In the genomic region with DNA sequence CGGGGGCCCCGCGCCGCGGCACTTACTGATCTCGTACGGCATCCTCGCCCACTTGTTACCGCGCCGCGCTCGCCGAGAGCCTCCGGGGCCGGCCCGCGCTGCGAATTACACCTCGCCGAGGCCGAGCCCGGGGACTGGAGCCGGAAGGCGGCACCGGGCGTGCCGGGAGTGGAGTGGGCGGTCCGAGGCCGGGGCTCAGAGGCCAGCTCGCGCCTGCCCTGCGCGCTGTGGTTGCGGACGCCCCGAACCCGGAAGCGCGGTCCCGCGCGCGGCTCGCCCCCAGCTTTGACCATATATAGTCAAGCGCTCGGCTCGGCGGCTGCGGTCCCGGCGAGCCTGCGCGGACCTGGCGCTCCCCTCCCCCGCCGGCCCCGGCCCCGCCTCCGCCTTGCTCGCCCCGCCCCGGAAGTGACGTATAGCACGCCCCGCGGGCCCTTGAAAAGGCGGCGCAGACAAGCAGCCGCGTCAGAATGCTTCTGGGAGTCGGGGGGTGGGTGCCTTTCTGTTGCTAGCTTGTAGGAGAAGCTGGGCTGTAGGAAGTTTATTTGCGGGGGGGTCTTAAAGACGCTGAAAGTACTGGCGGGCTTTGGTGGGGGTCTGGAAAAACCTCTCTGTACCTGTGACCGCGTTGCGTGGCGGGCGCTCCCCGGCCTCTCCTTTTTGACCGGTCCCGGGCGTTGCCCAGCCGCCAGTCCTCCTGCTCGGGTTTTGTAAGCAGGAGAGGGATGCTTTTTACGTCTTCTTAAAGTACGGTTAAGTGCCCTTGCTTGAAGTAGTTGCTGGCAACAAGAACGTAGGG, we compare ENCODE assay signal across 1 cellular context.
TF ChIP-seq lines count a peak whose summit lies in the region.

A gene with protein sequence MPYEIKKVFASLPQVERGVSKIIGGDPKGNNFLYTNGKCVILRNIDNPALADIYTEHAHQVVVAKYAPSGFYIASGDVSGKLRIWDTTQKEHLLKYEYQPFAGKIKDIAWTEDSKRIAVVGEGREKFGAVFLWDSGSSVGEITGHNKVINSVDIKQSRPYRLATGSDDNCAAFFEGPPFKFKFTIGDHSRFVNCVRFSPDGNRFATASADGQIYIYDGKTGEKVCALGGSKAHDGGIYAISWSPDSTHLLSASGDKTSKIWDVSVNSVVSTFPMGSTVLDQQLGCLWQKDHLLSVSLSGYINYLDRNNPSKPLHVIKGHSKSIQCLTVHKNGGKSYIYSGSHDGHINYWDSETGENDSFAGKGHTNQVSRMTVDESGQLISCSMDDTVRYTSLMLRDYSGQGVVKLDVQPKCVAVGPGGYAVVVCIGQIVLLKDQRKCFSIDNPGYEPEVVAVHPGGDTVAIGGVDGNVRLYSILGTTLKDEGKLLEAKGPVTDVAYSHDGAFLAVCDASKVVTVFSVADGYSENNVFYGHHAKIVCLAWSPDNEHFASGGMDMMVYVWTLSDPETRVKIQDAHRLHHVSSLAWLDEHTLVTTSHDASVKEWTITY (minus strand): TSS at position 175 of the 799 bp plus-strand sequence. CDS start 133 bp downstream, at position 42.

TF ChIP-seq in K562, 482 proteins besides CTCF, POLR2A, EP300 and RAD21 (continued from another document and continues in another):
- TF ChIP-seq ZBTB26 (CRISPR knock-in tag; IDR thresholded peaks at IDR 0.05) (peak; percentile 92), TAF9B (IDR thresholded peaks at IDR 0.05; ENCODE audit: partially characterized antibody) (no peak), KAT7 (CRISPR knock-in tag; IDR thresholded peaks at IDR 0.05; ENCODE audit: borderline replicate concordance) (no peak), BRCA1 (IDR thresholded peaks at IDR 0.05) (no peak), BRCA1 (CRISPR knock-in tag; IDR thresholded peaks at IDR 0.05) (no peak), ZBTB7A (IDR thresholded peaks at IDR 0.05; ENCODE audit: borderline replicate concordance, control insufficient read depth, low read depth, low read length) (peak; percentile 82), FOXA1 (IDR thresholded peaks at IDR 0.05; ENCODE audit: borderline replicate concordance) (no peak), OTX1 (CRISPR knock-in tag; IDR thresholded peaks at IDR 0.05) (0 out of 2 replicates have a peak, but pooled peaks have one; percentile 35), ZBTB8A (IDR thresholded peaks at IDR 0.05; ENCODE audit: partially characterized antibody) (no peak), ZNF740 (CRISPR knock-in tag; IDR thresholded peaks at IDR 0.05) (no peak; the same call in 1 of the 2 replicates), ZNF740 (tag; IDR thresholded peaks at IDR 0.05) (peak in 1 of 2 experiments; percentile 19; a peak in 1 of 4 replicates), THRA (IDR thresholded peaks at IDR 0.05) (no peak), MECOM (CRISPR knock-in tag; IDR thresholded peaks at IDR 0.05) (no peak), CBX5 (IDR thresholded peaks at IDR 0.05; ENCODE audit: borderline replicate concordance, low read depth) (no peak), SRSF7 (optimal IDR thresholded peaks at IDR 0.05; ENCODE audit: low read depth, low read length) (no peak), ZNF143 (CRISPR knock-in tag; IDR thresholded peaks at IDR 0.05) (no peak), ZNF184 (CRISPR knock-in tag; IDR thresholded peaks at IDR 0.05) (no peak), ZNF263 (CRISPR knock-in tag; IDR thresholded peaks at IDR 0.05; ENCODE audit: borderline replicate concordance) (no peak), TEAD4 (IDR thresholded peaks at IDR 0.05; ENCODE audit: low read length) (no peak), TEAD4 (CRISPR knock-in tag; IDR thresholded peaks at IDR 0.05; ENCODE audit: borderline replicate concordance) (no peak), SLC30A9 (CRISPR knock-in tag; IDR thresholded peaks at IDR 0.05) (no peak), SAFB2 (IDR thresholded peaks at IDR 0.05; ENCODE audit: borderline replicate concordance, low read depth, low read length, severe bottlenecking) (no peak), FOXM1 (IDR thresholded peaks at IDR 0.05; ENCODE audit: low read depth) (0 out of 2 replicates have a peak, but pooled peaks have one; percentile 33), FOXM1 (CRISPR knock-in tag; IDR thresholded peaks at IDR 0.05; ENCODE audit: low read depth) (no peak), USF2 (CRISPR knock-in tag; IDR thresholded peaks at IDR 0.05) (no peak), KHSRP (IDR thresholded peaks at IDR 0.05) (no peak), KLF16 (IDR thresholded peaks at IDR 0.05) (no peak), TSC22D4 (tag; IDR thresholded peaks at IDR 0.05) (no peak), ZNF232 (CRISPR knock-in tag; IDR thresholded peaks at IDR 0.05) (no peak), ZNF133 (CRISPR knock-in tag; IDR thresholded peaks at IDR 0.05) (no peak), ZC3H4 (CRISPR knock-in tag; IDR thresholded peaks at IDR 0.05; ENCODE audit: borderline replicate concordance) (0 out of 2 replicates have a peak, but pooled peaks have one; percentile 85), NCOA2 (IDR thresholded peaks at IDR 0.05; ENCODE audit: partially characterized antibody in 2 of 2) (no peak), PATZ1 (CRISPR knock-in tag; IDR thresholded peaks at IDR 0.05; ENCODE audit: borderline replicate concordance) (no peak), HNRNPLL (IDR thresholded peaks at IDR 0.05; ENCODE audit: low read depth, low read length, poor library complexity, severe bottlenecking) (peak; percentile 41), MNT (conservative IDR thresholded peaks at IDR 0.05) (peak; percentile 38 to 56; a peak in 2 of 4 replicates), ZNF174 (CRISPR knock-in tag; IDR thresholded peaks at IDR 0.05) (no peak), CBX1 (IDR thresholded peaks at IDR 0.05; ENCODE audit: low read depth) (peak; percentile 91)
- TF ChIP-seq, protein P1, sequence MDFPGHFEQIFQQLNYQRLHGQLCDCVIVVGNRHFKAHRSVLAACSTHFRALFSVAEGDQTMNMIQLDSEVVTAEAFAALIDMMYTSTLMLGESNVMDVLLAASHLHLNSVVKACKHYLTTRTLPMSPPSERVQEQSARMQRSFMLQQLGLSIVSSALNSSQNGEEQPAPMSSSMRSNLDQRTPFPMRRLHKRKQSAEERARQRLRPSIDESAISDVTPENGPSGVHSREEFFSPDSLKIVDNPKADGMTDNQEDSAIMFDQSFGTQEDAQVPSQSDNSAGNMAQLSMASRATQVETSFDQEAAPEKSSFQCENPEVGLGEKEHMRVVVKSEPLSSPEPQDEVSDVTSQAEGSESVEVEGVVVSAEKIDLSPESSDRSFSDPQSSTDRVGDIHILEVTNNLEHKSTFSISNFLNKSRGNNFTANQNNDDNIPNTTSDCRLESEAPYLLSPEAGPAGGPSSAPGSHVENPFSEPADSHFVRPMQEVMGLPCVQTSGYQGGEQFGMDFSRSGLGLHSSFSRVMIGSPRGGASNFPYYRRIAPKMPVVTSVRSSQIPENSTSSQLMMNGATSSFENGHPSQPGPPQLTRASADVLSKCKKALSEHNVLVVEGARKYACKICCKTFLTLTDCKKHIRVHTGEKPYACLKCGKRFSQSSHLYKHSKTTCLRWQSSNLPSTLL (IDR thresholded peaks at IDR 0.05) = peak; percentile 33; the same call in 1 of the 2 replicates
- TF ChIP-seq, protein P2, sequence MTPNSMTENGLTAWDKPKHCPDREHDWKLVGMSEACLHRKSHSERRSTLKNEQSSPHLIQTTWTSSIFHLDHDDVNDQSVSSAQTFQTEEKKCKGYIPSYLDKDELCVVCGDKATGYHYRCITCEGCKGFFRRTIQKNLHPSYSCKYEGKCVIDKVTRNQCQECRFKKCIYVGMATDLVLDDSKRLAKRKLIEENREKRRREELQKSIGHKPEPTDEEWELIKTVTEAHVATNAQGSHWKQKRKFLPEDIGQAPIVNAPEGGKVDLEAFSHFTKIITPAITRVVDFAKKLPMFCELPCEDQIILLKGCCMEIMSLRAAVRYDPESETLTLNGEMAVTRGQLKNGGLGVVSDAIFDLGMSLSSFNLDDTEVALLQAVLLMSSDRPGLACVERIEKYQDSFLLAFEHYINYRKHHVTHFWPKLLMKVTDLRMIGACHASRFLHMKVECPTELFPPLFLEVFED (CRISPR knock-in tag; conservative IDR thresholded peaks at IDR 0.05) = peak; percentile 99
- TF ChIP-seq, protein P3, sequence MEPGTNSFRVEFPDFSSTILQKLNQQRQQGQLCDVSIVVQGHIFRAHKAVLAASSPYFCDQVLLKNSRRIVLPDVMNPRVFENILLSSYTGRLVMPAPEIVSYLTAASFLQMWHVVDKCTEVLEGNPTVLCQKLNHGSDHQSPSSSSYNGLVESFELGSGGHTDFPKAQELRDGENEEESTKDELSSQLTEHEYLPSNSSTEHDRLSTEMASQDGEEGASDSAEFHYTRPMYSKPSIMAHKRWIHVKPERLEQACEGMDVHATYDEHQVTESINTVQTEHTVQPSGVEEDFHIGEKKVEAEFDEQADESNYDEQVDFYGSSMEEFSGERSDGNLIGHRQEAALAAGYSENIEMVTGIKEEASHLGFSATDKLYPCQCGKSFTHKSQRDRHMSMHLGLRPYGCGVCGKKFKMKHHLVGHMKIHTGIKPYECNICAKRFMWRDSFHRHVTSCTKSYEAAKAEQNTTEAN (CRISPR knock-in tag; IDR thresholded peaks at IDR 0.05) = no peak
- TF ChIP-seq, protein P4, sequence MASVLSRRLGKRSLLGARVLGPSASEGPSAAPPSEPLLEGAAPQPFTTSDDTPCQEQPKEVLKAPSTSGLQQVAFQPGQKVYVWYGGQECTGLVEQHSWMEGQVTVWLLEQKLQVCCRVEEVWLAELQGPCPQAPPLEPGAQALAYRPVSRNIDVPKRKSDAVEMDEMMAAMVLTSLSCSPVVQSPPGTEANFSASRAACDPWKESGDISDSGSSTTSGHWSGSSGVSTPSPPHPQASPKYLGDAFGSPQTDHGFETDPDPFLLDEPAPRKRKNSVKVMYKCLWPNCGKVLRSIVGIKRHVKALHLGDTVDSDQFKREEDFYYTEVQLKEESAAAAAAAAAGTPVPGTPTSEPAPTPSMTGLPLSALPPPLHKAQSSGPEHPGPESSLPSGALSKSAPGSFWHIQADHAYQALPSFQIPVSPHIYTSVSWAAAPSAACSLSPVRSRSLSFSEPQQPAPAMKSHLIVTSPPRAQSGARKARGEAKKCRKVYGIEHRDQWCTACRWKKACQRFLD (CRISPR knock-in tag; IDR thresholded peaks at IDR 0.05) = peak; percentile 94
